In the genomic region with DNA sequence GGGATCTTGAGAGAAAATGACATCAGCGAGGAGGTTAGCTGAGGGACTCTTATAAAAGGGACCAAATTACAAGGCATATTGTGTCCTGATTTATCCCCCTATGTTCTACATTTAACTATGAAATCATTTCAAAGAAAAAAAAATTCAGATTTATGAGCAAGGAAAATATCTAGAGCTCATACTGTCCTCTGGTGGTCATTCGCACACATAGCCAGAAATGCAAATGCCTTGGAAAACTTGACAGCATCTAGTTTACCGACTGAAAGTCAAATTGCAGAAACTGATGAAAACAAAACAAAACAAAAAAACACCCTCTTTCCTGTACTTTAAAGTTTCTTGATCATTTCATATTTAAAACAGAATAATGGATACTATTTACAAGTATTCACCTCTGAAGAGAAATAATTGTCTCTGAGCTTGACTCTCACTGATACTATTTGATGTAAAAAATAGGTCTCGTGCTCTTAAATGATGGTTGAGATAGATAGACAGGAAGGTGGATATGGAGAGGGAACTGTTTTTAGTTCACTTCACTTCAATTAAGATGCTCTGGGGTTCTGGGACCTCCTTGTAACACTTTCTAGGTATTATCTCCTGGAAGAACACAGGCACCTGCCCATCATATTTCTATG, we compare ENCODE assay signal across 8 cellular contexts.
DNase-seq lines count a peak whose midpoint lies in the region; ATAC-seq, FAIRE-seq and TF ChIP-seq lines count a peak whose summit lies in the region.

No MANE protein-coding gene starts in this region.

- peaks cover 6% of the 10 kb centered on the region for H3K9me3 Mint-ChIP-seq in astrocyte (ENCODE audit: unreplicated experiment)

- no peak overlapping the region for H3K18ac ChIP-seq in mesendoderm (ENCODE audit: low read length)

- no peak overlapping the region for H3K27ac Mint-ChIP-seq in astrocyte (ENCODE audit: unreplicated experiment)

- no peak overlapping the region for H3K23ac ChIP-seq in mesendoderm (ENCODE audit: low read length)

- in situ Hi-C loops in HAP-1 (cut with MboI; ENCODE audit: low sequenced_read_pairs), result no loop called here

- DNase-seq in D721Med (ENCODE audit: insufficient read length, low spot score) (no peak), M059J (ENCODE audit: low read depth) (peak; percentile 20), astrocyte (ENCODE audit: low read depth) (no peak), mesendoderm (peak; percentile 25), HAP-1 (ENCODE audit: low spot score in 2 of 2) (no peak)
- DNase-seq in stimulated activated CD4-positive, alpha-beta T cell treated with anti-CD3 and anti-CD28 coated beads, Interleukin-1b, Interleukin-23, amount 100 ng/mL, for 48 hours, result no peak
- no peak for DNase-seq in stimulated activated naive CD8-positive, alpha-beta T cell treated with anti-CD3 and anti-CD28 coated beads, Interleukin-15, Interleukin-2, amounts not matched to agents 100 U/mL and 50 U/mL, for 24 hours

- H3K27me3 ChIP-seq in astrocyte (ENCODE audit: insufficient read depth, low read length) (no peaks in the 10 kb centered on the region), mesendoderm (ENCODE audit: insufficient read depth, low read length, poor library complexity) (no peaks in the 10 kb centered on the region), HAP-1 (ENCODE audit: low read depth) (no peaks in the 10 kb centered on the region)

- FAIRE-seq in D721Med (lab: Jason Lieb, UNC) (no peak), astrocyte (lab: Jason Lieb, UNC) (peak; percentile 9)

- H3K4me1 ChIP-seq in astrocyte (ENCODE audit: insufficient read depth, low read length), result no peaks in the 10 kb centered on the region
- H3K4me1 ChIP-seq in mesendoderm (ENCODE audit: control insufficient read depth, low read depth, low read length), result no peaks in the 10 kb centered on the region
- no peaks in the 10 kb centered on the region for H3K4me1 ChIP-seq in HAP-1

- no peak overlapping the region for H4K5ac ChIP-seq in mesendoderm (ENCODE audit: low read length)

- no peak overlapping the region for H2BK5ac ChIP-seq in mesendoderm (ENCODE audit: low read length)

- peaks cover 2% of the 10 kb centered on the region for H3K27me3 Mint-ChIP-seq in astrocyte (ENCODE audit: low read depth, unreplicated experiment)

- TF ChIP-seq CTCF in D721Med (IDR thresholded peaks at IDR 0.05; ENCODE audit: insufficient read depth, missing control alignments) (peak; percentile 14), astrocyte (IDR thresholded peaks at IDR 0.05; ENCODE audit: insufficient read depth, low read depth, low read length) (peak; percentile 99)

- no peaks in the 10 kb centered on the region for H3K79me1 ChIP-seq in mesendoderm (ENCODE audit: low read length)

- H3K9me3 ChIP-seq in astrocyte (ENCODE audit: insufficient read depth, low read depth, low read length) (peaks cover 2% of the 10 kb centered on the region), HAP-1 (no peaks in the 10 kb centered on the region; the same call in 1 of the 2 replicates)

- H2BK15ac ChIP-seq in mesendoderm (replicated peaks; ENCODE audit: low read depth), result no peak overlapping the region

- H3K4me3 ChIP-seq in astrocyte (ENCODE audit: insufficient read depth, low read depth, low read length) (no peak overlapping the region), mesendoderm (ENCODE audit: low read length) (no peak overlapping the region), HAP-1 (no peak overlapping the region)

- H3K9ac ChIP-seq in astrocyte (ENCODE audit: low read length), result no peak overlapping the region
- H3K9ac ChIP-seq in mesendoderm (ENCODE audit: low read length), result no peak overlapping the region

- H3K27ac ChIP-seq in astrocyte (ENCODE audit: low read depth, low read length) (no peak overlapping the region), mesendoderm (ENCODE audit: low read depth, low read length) (no peak overlapping the region)

- no peak overlapping the region for H2AFZ ChIP-seq in astrocyte (ENCODE audit: low read depth, low read length)

- no peak for ATAC-seq in stimulated activated naive CD8-positive, alpha-beta T cell treated with anti-CD3 and anti-CD28 coated beads, Interleukin-15, Interleukin-2, amounts not matched to agents 100 U/mL and 50 U/mL, for 24 hours
- ATAC-seq in GM19023 (IDR thresholded peaks at IDR 0.05; ENCODE audit: unreplicated experiment), result no peak

- no peak overlapping the region for H3K4me3 Mint-ChIP-seq in astrocyte (ENCODE audit: unreplicated experiment)

- no peaks in the 10 kb centered on the region for H4K20me1 ChIP-seq in astrocyte (ENCODE audit: insufficient read depth, low read length)

- H3K4me1 Mint-ChIP-seq in astrocyte (ENCODE audit: low read depth, unreplicated experiment), result no peaks in the 10 kb centered on the region

- no peaks in the 10 kb centered on the region for H3K36me3 ChIP-seq in astrocyte (ENCODE audit: insufficient read depth, low read length)
- H3K36me3 ChIP-seq in mesendoderm (ENCODE audit: control insufficient read depth, insufficient read depth, low read length), result no peaks in the 10 kb centered on the region
- H3K36me3 ChIP-seq in HAP-1 (replicated peaks), result no peaks in the 10 kb centered on the region

- H2BK120ac ChIP-seq in mesendoderm (ENCODE audit: low read depth, low read length), result no peak overlapping the region

- H4K8ac ChIP-seq in mesendoderm (ENCODE audit: low read depth, low read length), result no peak overlapping the region

- no peaks in the 10 kb centered on the region for H3K36me3 Mint-ChIP-seq in astrocyte (ENCODE audit: low read depth, unreplicated experiment)

- H2AK5ac ChIP-seq in mesendoderm (ENCODE audit: low read length), result no peak overlapping the region

- no peak overlapping the region for H3K4me2 ChIP-seq in astrocyte (ENCODE audit: low read length)
- H3K4me2 ChIP-seq in mesendoderm (ENCODE audit: low read length), result no peak overlapping the region

- H3K4ac ChIP-seq in mesendoderm (ENCODE audit: low read depth, low read length), result no peak overlapping the region

- no peaks in the 10 kb centered on the region for H3K79me2 ChIP-seq in astrocyte (ENCODE audit: insufficient read depth, low read length)
- no peaks in the 10 kb centered on the region for H3K79me2 ChIP-seq in mesendoderm (ENCODE audit: control insufficient read depth, insufficient read depth, low read length)

- H3K56ac ChIP-seq in mesendoderm (ENCODE audit: low read length), result no peak overlapping the region

- no CpG with 5 or more reads among the region's 4 CpGs for WGBS in mesendoderm (ENCODE audit: extremely low coverage, insufficient coverage, low lambda C conversion rate)

Comparison
In these comparisons a context has a peak if more than half of its experiments do, and no peak if none do; other contexts are left out.
1. DNase-seq: peak in M059J (single experiment) and mesendoderm (single experiment); none in D721Med (single experiment), astrocyte (single experiment), stimulated activated CD4-positive, alpha-beta T cell treated with anti-CD3 and anti-CD28 coated beads, Interleukin-1b, Interleukin-23, amount 100 ng/mL, for 48 hours (single experiment), stimulated activated naive CD8-positive, alpha-beta T cell treated with anti-CD3 and anti-CD28 coated beads, Interleukin-15, Interleukin-2, amounts not matched to agents 100 U/mL and 50 U/mL, for 24 hours (single experiment) and HAP-1 (0 of 2).